Comparison of ENCODE assay signal across 20 cellular contexts in the genomic region with DNA sequence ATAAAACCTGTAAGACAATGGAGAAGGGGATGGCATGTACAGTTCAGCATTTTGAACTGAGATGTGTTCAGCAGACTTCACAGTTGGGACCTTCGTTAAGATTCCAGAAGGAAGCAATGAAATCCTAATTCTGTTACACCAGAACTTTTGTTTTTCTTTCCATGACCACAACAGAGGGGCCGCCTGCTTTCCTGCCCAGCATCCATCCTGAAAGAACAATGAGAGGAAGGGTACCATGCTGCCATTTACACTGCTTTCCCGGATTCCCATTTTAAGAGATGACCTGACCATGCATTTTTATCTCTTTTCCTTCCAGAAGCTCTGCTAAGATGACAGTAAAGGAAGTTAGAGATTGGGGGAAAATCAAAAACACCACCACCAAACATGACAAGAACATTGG.
DNase-seq lines count a peak whose midpoint lies in the region; ATAC-seq, FAIRE-seq and TF ChIP-seq lines count a peak whose summit lies in the region.
"Had no signal": no experiment of that assay in that cellular context is flagged by ENCODE, and none has a peak within 500 bp of the region (broad histone marks: within the 10 kb centered on the region; RNA-seq: fewer than 3 reads in every experiment).

No MANE protein-coding gene starts in this region.

- intact Hi-C loops in endothelial cell of umbilical vein (cut with micrococcal nuclease): loop anchor here (2.0 to 10.0 kb wide), 6 partner anchors 27 to 894 kb away; partner anchors contain the start of genes MSRB2 and PIP4K2A

- FAIRE-seq in endothelial cell of umbilical vein (lab: Jason Lieb, UNC): no peak
- FAIRE-seq in H54 (lab: Jason Lieb, UNC): no peak

- H3K9me1 ChIP-seq in endothelial cell of umbilical vein (replicated peaks; ENCODE audit: control insufficient read depth, extremely low read depth, insufficient read depth, low read length): no peaks in the 10 kb centered on the region

- TF ChIP-seq POLR2A in endothelial cell of umbilical vein (IDR thresholded peaks at IDR 0.05; ENCODE audit: low read depth, low read length) (no peak), H54 (IDR thresholded peaks at IDR 0.05; ENCODE audit: low read depth, low read length) (no peak)

- H3K27ac Mint-ChIP-seq in T-helper 2 cell treated with Interferon-gamma antibody and Interleukin-4, amounts not matched to agents 5 μg/mL and 100 μg/mL, for 36 hours: peak overlapping the region; percentile 1
- peak overlapping the region; percentile 99 for H3K27ac Mint-ChIP-seq in T-helper 17 cell
- H3K27ac Mint-ChIP-seq in stimulated activated effector memory CD8-positive, alpha-beta T cell treated with anti-CD3 and anti-CD28 coated beads, Interleukin-12 subunit alpha, Interleukin-12 subunit beta, amount 100 ng/mL, for 72 hours: peak overlapping the region; percentile 93
- H3K27ac Mint-ChIP-seq: activated naive CD8-positive, alpha-beta T cell treated with anti-CD3 and anti-CD28 coated beads, Interleukin-2, amount 10 ng/mL, durations not matched to agents 7 days and 5 days; endodermal cell had no signal

- CTCF ChIA-PET in endothelial cell of umbilical vein (lab: Charles Lee): no interaction called here

- H3K9ac ChIP-seq in endothelial cell of umbilical vein (replicated peaks; ENCODE audit: extremely low read depth, insufficient read depth, low read length): no peak overlapping the region

- no peak overlapping the region for H2AFZ ChIP-seq in endothelial cell of umbilical vein (ENCODE audit: low read depth, low read length)
- H2AFZ ChIP-seq: GM23248 had no signal

- H4K20me1 ChIP-seq in endothelial cell of umbilical vein (replicated peaks; ENCODE audit: control insufficient read depth, extremely low read depth, insufficient read depth, low read length): no peaks in the 10 kb centered on the region

- no peak for TF ChIP-seq CTCF in endothelial cell of umbilical vein (IDR thresholded peaks at IDR 0.05; ENCODE audit: extremely low read depth in 1 of 2, insufficient read depth in 1 of 2, low read depth in 1 of 2, low read length in 2 of 2)

- no peaks in the 10 kb centered on the region for H3K36me3 ChIP-seq in endothelial cell of umbilical vein (ENCODE audit: control insufficient read depth in 2 of 2, extremely low read depth in 1 of 2, insufficient read depth in 2 of 2, low read length in 2 of 2)
- H3K36me3 ChIP-seq: suprapubic skin had no signal

- no peaks in the 10 kb centered on the region for H3K9me3 ChIP-seq in T-helper 17 cell (ENCODE audit: control insufficient read depth, low read length, poor library complexity, severe bottlenecking)
- H3K9me3 ChIP-seq in endothelial cell of umbilical vein (replicated peaks; ENCODE audit: control insufficient read depth, insufficient read depth, low read length): no peaks in the 10 kb centered on the region
- H3K9me3 ChIP-seq: suprapubic skin had no signal

- H3K9me3 Mint-ChIP-seq in T-helper 2 cell treated with Interferon-gamma antibody and Interleukin-4, amounts not matched to agents 5 μg/mL and 100 μg/mL, for 36 hours: no peaks in the 10 kb centered on the region
- no peaks in the 10 kb centered on the region for H3K9me3 Mint-ChIP-seq in stimulated activated effector memory CD8-positive, alpha-beta T cell treated with anti-CD3 and anti-CD28 coated beads, Interleukin-12 subunit alpha, Interleukin-12 subunit beta, amount 100 ng/mL, for 72 hours
- H3K9me3 Mint-ChIP-seq: activated naive CD8-positive, alpha-beta T cell treated with anti-CD3 and anti-CD28 coated beads, Interleukin-2, amount 10 ng/mL, durations not matched to agents 7 days and 5 days; endodermal cell had no signal

- no peak overlapping the region for H3K4me3 ChIP-seq in endothelial cell of umbilical vein (replicated peaks in 1 of 3; ENCODE audit: insufficient read depth in 1 of 3, low read depth in 1 of 3, low read length in 3 of 3)
- H3K4me3 ChIP-seq: GM23248, SK-N-MC, suprapubic skin had no signal

- H3K27ac ChIP-seq in endothelial cell of umbilical vein (ENCODE audit: insufficient read depth, low read depth, low read length): peak overlapping the region; percentile 81
- H3K27ac ChIP-seq: C4-2B, SK-N-MC, suprapubic skin, VCaP had no signal

- POLR2A ChIA-PET in endothelial cell of umbilical vein (lab: Charles Lee): no interaction called here

- ATAC-seq in T-helper 17 cell (no peak), GM21825 (IDR thresholded peaks at IDR 0.05; ENCODE audit: unreplicated experiment) (no peak)
- no peak for ATAC-seq in stimulated activated effector memory CD8-positive, alpha-beta T cell treated with anti-CD3 and anti-CD28 coated beads, Interleukin-12 subunit alpha, Interleukin-12 subunit beta, amount 100 ng/mL, for 72 hours

- H3K4me3 Mint-ChIP-seq in T-helper 2 cell treated with Interferon-gamma antibody and Interleukin-4, amounts not matched to agents 5 μg/mL and 100 μg/mL, for 36 hours: no peak overlapping the region
- no peak overlapping the region for H3K4me3 Mint-ChIP-seq in T-helper 17 cell
- H3K4me3 Mint-ChIP-seq in stimulated activated effector memory CD8-positive, alpha-beta T cell treated with anti-CD3 and anti-CD28 coated beads, Interleukin-12 subunit alpha, Interleukin-12 subunit beta, amount 100 ng/mL, for 72 hours: peak overlapping the region; percentile 54
- H3K4me3 Mint-ChIP-seq: activated naive CD8-positive, alpha-beta T cell treated with anti-CD3 and anti-CD28 coated beads, Interleukin-2, amount 10 ng/mL, durations not matched to agents 7 days and 5 days; endodermal cell had no signal

- H3K36me3 Mint-ChIP-seq in T-helper 2 cell treated with Interferon-gamma antibody and Interleukin-4, amounts not matched to agents 5 μg/mL and 100 μg/mL, for 36 hours (ENCODE audit: low read depth): peaks cover 13% of the 10 kb centered on the region
- H3K36me3 Mint-ChIP-seq in T-helper 17 cell (ENCODE audit: low read depth): no peaks in the 10 kb centered on the region
- no peaks in the 10 kb centered on the region for H3K36me3 Mint-ChIP-seq in stimulated activated effector memory CD8-positive, alpha-beta T cell treated with anti-CD3 and anti-CD28 coated beads, Interleukin-12 subunit alpha, Interleukin-12 subunit beta, amount 100 ng/mL, for 72 hours

- no peaks in the 10 kb centered on the region for H3K27me3 Mint-ChIP-seq in T-helper 2 cell treated with Interferon-gamma antibody and Interleukin-4, amounts not matched to agents 5 μg/mL and 100 μg/mL, for 36 hours (ENCODE audit: low read depth)
- H3K27me3 Mint-ChIP-seq in T-helper 17 cell: no peaks in the 10 kb centered on the region
- H3K27me3 Mint-ChIP-seq: activated naive CD8-positive, alpha-beta T cell treated with anti-CD3 and anti-CD28 coated beads, Interleukin-2, amount 10 ng/mL, durations not matched to agents 7 days and 5 days had no signal

- peaks cover 65% of the 10 kb centered on the region for H3K4me1 Mint-ChIP-seq in T-helper 2 cell treated with Interferon-gamma antibody and Interleukin-4, amounts not matched to agents 5 μg/mL and 100 μg/mL, for 36 hours (ENCODE audit: low read depth)
- peaks cover 68% of the 10 kb centered on the region for H3K4me1 Mint-ChIP-seq in T-helper 17 cell
- peaks cover 95% of the 10 kb centered on the region for H3K4me1 Mint-ChIP-seq in stimulated activated effector memory CD8-positive, alpha-beta T cell treated with anti-CD3 and anti-CD28 coated beads, Interleukin-12 subunit alpha, Interleukin-12 subunit beta, amount 100 ng/mL, for 72 hours

- dilution Hi-C loops in endothelial cell of umbilical vein (cut with MboI; ENCODE audit: extremely low pct_ligation_motif_present, low sequenced_read_pairs): no loop called here

- DNase-seq in T-helper 2 cell treated with Interferon-gamma antibody and Interleukin-4, amounts not matched to agents 5 μg/mL and 100 μg/mL, for 36 hours (ENCODE audit: low spot score): no peak
- DNase-seq in T-helper 2 cell (no peak), T-helper 17 cell (no peak), endothelial cell of umbilical vein (ENCODE audit: low read depth, low spot score) (peak; percentile 70), H54 (ENCODE audit: insufficient read length, low spot score) (no peak), RPMI8226 (no peak)
- no peak for DNase-seq in stimulated activated effector memory CD8-positive, alpha-beta T cell treated with anti-CD3 and anti-CD28 coated beads, Interleukin-12 subunit alpha, Interleukin-12 subunit beta, amount 100 ng/mL, for 72 hours (ENCODE audit: low spot score in 2 of 2)
- DNase-seq: 8988T; activated naive CD8-positive, alpha-beta T cell treated with anti-CD3 and anti-CD28 coated beads, Interleukin-2, amount 10 ng/mL, durations not matched to agents 7 days and 5 days; DMS79 treated with DMSO at 0.1 percent for 48 hours; endodermal cell; GM23248; Kasumi-1; NCI-H1417 treated with DMSO at 0.1 percent for 48 hours; NCI-H446 had no signal

- BruUV-seq in endothelial cell of umbilical vein (replicated peaks; lab: Mats Ljungman, UMichigan): no TSS peak

- no peaks in the 10 kb centered on the region for H3K27me3 ChIP-seq in endothelial cell of umbilical vein (ENCODE audit: control insufficient read depth in 2 of 2, insufficient read depth in 2 of 2, low read length in 2 of 2)
- H3K27me3 ChIP-seq: suprapubic skin had no signal

- peak overlapping the region; percentile 40 for H3K4me2 ChIP-seq in endothelial cell of umbilical vein (ENCODE audit: insufficient read depth, low read length)

- H3K79me2 ChIP-seq in endothelial cell of umbilical vein (ENCODE audit: control insufficient read depth, insufficient read depth, low read length): peaks cover 24% of the 10 kb centered on the region

- H3K4me1 ChIP-seq in endothelial cell of umbilical vein (ENCODE audit: control insufficient read depth, extremely low read depth, insufficient read depth, low read length): peaks cover 75% of the 10 kb centered on the region

TF ChIP-seq in endothelial cell of umbilical vein, 7 proteins besides CTCF, POLR2A, EP300 and RAD21:
- TF ChIP-seq POLR2AphosphoS5 (IDR thresholded peaks at IDR 0.05; ENCODE audit: insufficient read depth, low read depth, low read length) (no peak), JUN (IDR thresholded peaks at IDR 0.05; ENCODE audit: borderline replicate concordance, insufficient read depth, insufficient read length, low read depth) (no peak), MYC (IDR thresholded peaks at IDR 0.05; ENCODE audit: low read depth, low read length) (no peak), GATA2 (IDR thresholded peaks at IDR 0.05; ENCODE audit: insufficient read depth, insufficient read length, low read depth, low read length) (no peak), FOS (IDR thresholded peaks at IDR 0.05; ENCODE audit: borderline replicate concordance, insufficient read depth, low read length) (no peak), EZH2 (IDR thresholded peaks at IDR 0.05; ENCODE audit: borderline replicate concordance, low read depth, low read length, severe bottlenecking) (no peak)
- TF ChIP-seq, protein P1, sequence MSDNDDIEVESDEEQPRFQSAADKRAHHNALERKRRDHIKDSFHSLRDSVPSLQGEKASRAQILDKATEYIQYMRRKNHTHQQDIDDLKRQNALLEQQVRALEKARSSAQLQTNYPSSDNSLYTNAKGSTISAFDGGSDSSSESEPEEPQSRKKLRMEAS (IDR thresholded peaks at IDR 0.05; ENCODE audit: insufficient read depth, insufficient read length): no peak

Comparison
In these comparisons a context has a peak if more than half of its experiments do, and no peak if none do; other contexts are left out.
1. H3K27ac Mint-ChIP-seq: peak in every context shown above with its lines; median percentile 99 in T-helper 17 cell; 93 in stimulated activated effector memory CD8-positive, alpha-beta T cell treated with anti-CD3 and anti-CD28 coated beads, Interleukin-12 subunit alpha, Interleukin-12 subunit beta, amount 100 ng/mL, for 72 hours; 1 in T-helper 2 cell treated with Interferon-gamma antibody and Interleukin-4, amounts not matched to agents 5 μg/mL and 100 μg/mL, for 36 hours.